Comparison of ENCODE assay signal across 8 cellular contexts in genomic region chrX:47751670-47752069, GRCh38.
DNase-seq lines count a peak whose midpoint lies in the region; ATAC-seq and TF ChIP-seq lines count a peak whose summit lies in the region.

No MANE protein-coding gene starts in this region.

- WGBS in transverse colon (ENCODE audit: low coverage in 1 of 2), 2 donors: 16% methylated on average over 6 of the region's 6 CpGs; no CpG with 5 or more reads in 1 of the 2 donors

- DNase-seq in GM12865 (ENCODE audit: low read depth): peak; percentile 27
- peak; percentile 8 for DNase-seq in NCI-H1105 treated with DMSO at 0.1 percent for 48 hours (lab: John Stamatoyannopoulos, UW)
- DNase-seq in activated T-cell treated with anti-CD3 and anti-CD28 coated beads for 24 hours (ENCODE audit: low read depth): peak; percentile 1
- DNase-seq in iPS-NIHi11 (ENCODE audit: low spot score): peak; percentile 26
- peak; percentile 60 for DNase-seq in transverse colon

- H3K9me3 ChIP-seq in transverse colon: no peaks in the 10 kb centered on the region

- H3K27ac ChIP-seq in transverse colon: no peak overlapping the region

- no peak for TF ChIP-seq EP300 in transverse colon (IDR thresholded peaks at IDR 0.05; ENCODE audit: low read depth)

- in situ Hi-C loops in transverse colon (cut with MboI; ENCODE audit: low pct_ligation_motif_present in 1 of 4, low pct_unique_long_range_greater_than_20kb in 1 of 4, low sequenced_read_pairs in 3 of 4): loop anchor here in 1 of 4 donors (25.0 kb wide), 1 partner anchor 214 kb away; no protein-coding TSS in a partner anchor

- no peaks in the 10 kb centered on the region for H3K27me3 ChIP-seq in transverse colon

- no peaks in the 10 kb centered on the region for H3K36me3 ChIP-seq in transverse colon

- no peak for ATAC-seq in GM21526 (IDR thresholded peaks at IDR 0.05; ENCODE audit: low FRiP score, unreplicated experiment)
- no peak for ATAC-seq in GM21515 (IDR thresholded peaks at IDR 0.05; ENCODE audit: unreplicated experiment)
- no peak for ATAC-seq in HG03196 (IDR thresholded peaks at IDR 0.05; ENCODE audit: unreplicated experiment)

- H3K4me1 ChIP-seq in transverse colon: no peaks in the 10 kb centered on the region

- intact Hi-C loops in transverse colon (cut with DNase I; ENCODE audit: low total_unique reads): no loop called here

- H3K4me3 ChIP-seq in GM12865 (ENCODE audit: low read depth, low read length) (no peak overlapping the region), transverse colon (no peak overlapping the region)

- no peak for TF ChIP-seq POLR2A in transverse colon (IDR thresholded peaks at IDR 0.05)

- TF ChIP-seq CTCF in GM12865 (IDR thresholded peaks at IDR 0.05; ENCODE audit: insufficient read depth, low read depth, low read length, missing control alignments) (peak; percentile 25), transverse colon (IDR thresholded peaks at IDR 0.05) (peak in 4 of 5 experiments; percentile 11 to 40 (median 22))

Comparison
In these comparisons a context has a peak if more than half of its experiments do, and no peak if none do; other contexts are left out.
1. DNase-seq: peak in every context shown above with its lines; median percentile 60 in transverse colon; 27 in GM12865; 26 in iPS-NIHi11; 8 in NCI-H1105 treated with DMSO at 0.1 percent for 48 hours; 1 in activated T-cell treated with anti-CD3 and anti-CD28 coated beads for 24 hours.